In genomic region chr5:150401376-150402201, GRCh38 we compare ENCODE assay signal across 1 cellular context.
TF ChIP-seq lines count a peak whose summit lies in the region.

No MANE protein-coding gene starts in this region.

TF ChIP-seq in GM12878, 131 proteins besides CTCF, POLR2A, EP300 and RAD21 (continues in another document):
- TF ChIP-seq HCFC1 (IDR thresholded peaks at IDR 0.05; ENCODE audit: low read length) (no peak), EGR1 (IDR thresholded peaks at IDR 0.05; ENCODE audit: borderline replicate concordance in 1 of 2, low read depth in 2 of 2, low read length in 2 of 2) (peak in 1 of 2 experiments; percentile 3; a peak in 1 of 3 replicates), HDGF (IDR thresholded peaks at IDR 0.05) (0 out of 2 replicates have a peak, but pooled peaks have one; percentile 29), HDAC2 (IDR thresholded peaks at IDR 0.05) (no peak), USF1 (IDR thresholded peaks at IDR 0.05; ENCODE audit: borderline replicate concordance, extremely low read length, insufficient read depth, low read depth, low read length) (no peak), ATF7 (IDR thresholded peaks at IDR 0.05; ENCODE audit: low read depth) (no peak), ZSCAN29 (IDR thresholded peaks at IDR 0.05) (no peak), MEF2B (IDR thresholded peaks at IDR 0.05; ENCODE audit: partially characterized antibody, poor library complexity, severe bottlenecking) (no peak), IRF3 (IDR thresholded peaks at IDR 0.05) (no peak), ZNF592 (IDR thresholded peaks at IDR 0.05) (no peak), SREBF1 (IDR thresholded peaks at IDR 0.05; ENCODE audit: low read length) (no peak), SPI1 (IDR thresholded peaks at IDR 0.05; ENCODE audit: borderline replicate concordance, insufficient read depth, low read depth, low read length) (no peak), HDAC6 (IDR thresholded peaks at IDR 0.05; ENCODE audit: unreplicated experiment) (peak; percentile 19), E2F4 (IDR thresholded peaks at IDR 0.05; ENCODE audit: low read depth, low read length) (no peak), NFXL1 (IDR thresholded peaks at IDR 0.05; ENCODE audit: borderline replicate concordance) (no peak), RFX5 (IDR thresholded peaks at IDR 0.05; ENCODE audit: low read depth, low read length) (no peak), BRCA1 (IDR thresholded peaks at IDR 0.05; ENCODE audit: low read depth, low read length) (no peak), IRF5 (IDR thresholded peaks at IDR 0.05; ENCODE audit: borderline replicate concordance) (no peak), PAX8 (IDR thresholded peaks at IDR 0.05) (no peak), CHD4 (IDR thresholded peaks at IDR 0.05) (no peak), IKZF1 (conservative IDR thresholded peaks at IDR 0.05) (0 out of 2 replicates have a peak, but pooled peaks have one; percentile 22), DPF2 (IDR thresholded peaks at IDR 0.05) (no peak), RAD51 (IDR thresholded peaks at IDR 0.05) (no peak), EED (IDR thresholded peaks at IDR 0.05; ENCODE audit: low read depth) (peak; percentile 42; the same call in 1 of the 2 replicates), MYB (IDR thresholded peaks at IDR 0.05; ENCODE audit: borderline replicate concordance, low read depth, low read length) (no peak), CREB1 (IDR thresholded peaks at IDR 0.05; ENCODE audit: low read depth) (no peak), EZH2 (IDR thresholded peaks at IDR 0.05; ENCODE audit: borderline replicate concordance, control insufficient read depth, low read depth, low read length) (no peak), CUX1 (IDR thresholded peaks at IDR 0.05; ENCODE audit: insufficient replicate concordance, low read depth, low read length) (no peak), JUND (IDR thresholded peaks at IDR 0.05; ENCODE audit: low read depth, low read length) (no peak), SMC3 (IDR thresholded peaks at IDR 0.05; ENCODE audit: borderline replicate concordance, low read length) (no peak), NBN (IDR thresholded peaks at IDR 0.05) (no peak), SP1 (IDR thresholded peaks at IDR 0.05; ENCODE audit: low read depth, low read length) (no peak), RCOR1 (conservative IDR thresholded peaks at IDR 0.05; ENCODE audit: low read depth, low read length) (no peak), GABPA (IDR thresholded peaks at IDR 0.05; ENCODE audit: low read depth) (no peak), CHD2 (IDR thresholded peaks at IDR 0.05; ENCODE audit: borderline replicate concordance, low read depth, low read length) (no peak), ZNF384 (IDR thresholded peaks at IDR 0.05; ENCODE audit: borderline replicate concordance, low read depth, low read length) (no peak), NRF1 (conservative IDR thresholded peaks at IDR 0.05; ENCODE audit: low read depth, low read length) (no peak), POU2F2 (IDR thresholded peaks at IDR 0.05; ENCODE audit: borderline replicate concordance, low read depth, low read length) (peak; percentile 58; the same call in 2 of the 3 replicates), ZBED1 (IDR thresholded peaks at IDR 0.05; ENCODE audit: borderline replicate concordance) (peak; percentile 68; the same call in 1 of the 2 replicates), E4F1 (IDR thresholded peaks at IDR 0.05; ENCODE audit: borderline replicate concordance, partially characterized antibody) (no peak), SMAD5 (IDR thresholded peaks at IDR 0.05; ENCODE audit: low read depth) (peak; percentile 76), TBL1XR1 (IDR thresholded peaks at IDR 0.05; ENCODE audit: low read depth, low read length) (no peak), ATF3 (IDR thresholded peaks at IDR 0.05; ENCODE audit: borderline replicate concordance, extremely low read depth, low read depth, low read length) (no peak), SMAD1 (IDR thresholded peaks at IDR 0.05; ENCODE audit: low read depth, partially characterized antibody) (peak; percentile 60), LARP7 (IDR thresholded peaks at IDR 0.05) (no peak), TCF12 (IDR thresholded peaks at IDR 0.05; ENCODE audit: low read depth, low read length) (peak; percentile 6; the same call in 1 of the 2 replicates), STAT1 (conservative IDR thresholded peaks at IDR 0.05) (no peak), FOXK2 (IDR thresholded peaks at IDR 0.05) (no peak), SUPT20H (IDR thresholded peaks at IDR 0.05; ENCODE audit: borderline replicate concordance, control insufficient read depth, low read depth, low read length) (no peak), POLR2AphosphoS5 (IDR thresholded peaks at IDR 0.05; ENCODE audit: low read length) (peak; percentile 13), CBFB (IDR thresholded peaks at IDR 0.05; ENCODE audit: low read depth) (peak; percentile 77), ZZZ3 (IDR thresholded peaks at IDR 0.05; ENCODE audit: control insufficient read depth, insufficient read length, low read depth) (no peak), FOS (IDR thresholded peaks at IDR 0.05; ENCODE audit: borderline replicate concordance, extremely low read depth, insufficient read length) (no peak), SRF (IDR thresholded peaks at IDR 0.05; ENCODE audit: low read depth in 2 of 2, low read length in 2 of 2) (no peak), PML (IDR thresholded peaks at IDR 0.05; ENCODE audit: low read length) (no peak), MEF2A (IDR thresholded peaks at IDR 0.05; ENCODE audit: insufficient read depth, low read depth, low read length) (no peak), ZNF274 (IDR thresholded peaks at IDR 0.05; ENCODE audit: insufficient read depth, insufficient read length) (no peak), CREM (IDR thresholded peaks at IDR 0.05; ENCODE audit: low read depth) (peak; percentile 34; the same call in 1 of the 2 replicates), TCF7 (IDR thresholded peaks at IDR 0.05; ENCODE audit: borderline replicate concordance) (no peak)
